Comparison of ENCODE assay signal across 33 cellular contexts in the genomic region with DNA sequence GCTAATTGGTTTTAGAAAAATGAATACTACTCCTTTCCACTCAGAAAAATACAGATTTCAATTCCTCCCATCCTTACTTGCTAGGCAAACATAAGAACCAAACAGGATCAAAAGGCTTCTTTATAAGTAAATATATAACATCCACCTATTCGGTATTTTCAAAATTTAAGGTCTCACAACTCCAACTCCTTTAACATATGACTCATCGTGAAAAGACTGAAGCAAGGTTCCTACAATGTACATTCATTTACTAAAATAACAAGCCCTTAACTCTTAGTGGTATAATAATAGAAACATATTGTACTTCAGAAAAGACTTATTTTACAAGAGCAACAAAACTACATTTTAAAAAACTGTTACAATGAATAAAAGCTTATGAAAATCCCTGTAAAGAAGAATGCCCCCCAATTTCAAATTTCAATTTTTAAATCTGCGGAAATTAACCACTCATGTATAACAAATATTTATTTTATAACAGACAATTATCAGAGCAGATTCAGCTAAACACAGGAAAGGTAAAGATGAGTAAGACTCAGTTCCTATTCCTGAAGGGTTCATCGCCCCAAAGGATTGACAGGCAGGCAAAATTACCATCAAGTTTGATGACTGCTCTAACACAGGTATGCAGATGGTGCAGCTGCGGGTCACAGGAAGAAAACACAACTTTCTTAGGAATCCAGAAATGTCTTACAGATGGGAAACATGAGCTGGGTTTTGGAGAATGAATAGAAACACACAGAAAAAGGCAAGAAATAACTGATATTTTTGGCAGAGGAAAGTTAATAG.
DNase-seq lines count a peak whose midpoint lies in the region; ATAC-seq, FAIRE-seq and TF ChIP-seq lines count a peak whose summit lies in the region.
"Had no signal": no experiment of that assay in that cellular context is flagged by ENCODE, and none has a peak within 500 bp of the region (broad histone marks: within the 10 kb centered on the region; RNA-seq: fewer than 3 reads in every experiment).

No MANE protein-coding gene starts in this region.

- no peak overlapping the region for H3K27ac ChIP-seq in astrocyte (ENCODE audit: low read depth, low read length)
- H3K27ac ChIP-seq: esophagus squamous epithelium, gastrocnemius medialis, hepatocyte, KMS-11, transverse colon had no signal

- peaks cover 24% of the 10 kb centered on the region for H3K4me1 Mint-ChIP-seq in astrocyte (ENCODE audit: low read depth, unreplicated experiment)
- peaks cover 21% of the 10 kb centered on the region for H3K4me1 Mint-ChIP-seq in osteocyte (ENCODE audit: unreplicated experiment)
- H3K4me1 Mint-ChIP-seq in activated naive CD8-positive, alpha-beta T cell treated with anti-CD3 and anti-CD28 coated beads, Interleukin-2, amount 50 U/mL, for 24 hours: peaks cover 3% of the 10 kb centered on the region

- no peak for FAIRE-seq in astrocyte (lab: Jason Lieb, UNC)
- FAIRE-seq: GM19239, HTR-8/SVneo had no signal

- H3K36me3 Mint-ChIP-seq in astrocyte (ENCODE audit: low read depth, unreplicated experiment) (no peaks in the 10 kb centered on the region), osteocyte (ENCODE audit: unreplicated experiment) (no peaks in the 10 kb centered on the region)
- no peaks in the 10 kb centered on the region for H3K36me3 Mint-ChIP-seq in activated naive CD8-positive, alpha-beta T cell treated with anti-CD3 and anti-CD28 coated beads, Interleukin-2, amount 50 U/mL, for 24 hours (ENCODE audit: low read depth)
- H3K36me3 Mint-ChIP-seq: activated naive CD8-positive, alpha-beta T cell; naive thymus-derived CD8-positive, alpha-beta T cell had no signal

- TF ChIP-seq CTCF in astrocyte (IDR thresholded peaks at IDR 0.05; ENCODE audit: insufficient read depth, low read depth, low read length): no peak
- TF ChIP-seq CTCF in osteocyte (IDR thresholded peaks at IDR 0.05): no peak

- H3K27me3 ChIP-seq in astrocyte (ENCODE audit: insufficient read depth, low read length): no peaks in the 10 kb centered on the region
- H3K27me3 ChIP-seq: esophagus squamous epithelium, gastrocnemius medialis, hepatocyte, transverse colon had no signal

- H3K4me3 Mint-ChIP-seq in astrocyte (ENCODE audit: unreplicated experiment): no peak overlapping the region
- no peak overlapping the region for H3K4me3 Mint-ChIP-seq in osteocyte (ENCODE audit: unreplicated experiment)
- no peak overlapping the region for H3K4me3 Mint-ChIP-seq in activated naive CD8-positive, alpha-beta T cell treated with anti-CD3 and anti-CD28 coated beads, Interleukin-2, amount 50 U/mL, for 24 hours
- H3K4me3 Mint-ChIP-seq: activated CD8-positive, alpha-beta T cell treated with anti-CD3 and anti-CD28 coated beads, Interleukin-2, amount 10 ng/mL, durations not matched to agents 7 days and 5 days; activated naive CD8-positive, alpha-beta T cell; naive thymus-derived CD8-positive, alpha-beta T cell; T-helper 1 cell treated with Interleukin-12 subunit alpha and Interleukin-12 subunit beta and Interleukin-4 antibody, amounts not matched to agents 30 μg/mL and 1 μg/mL, for 36 hours had no signal

- peak overlapping the region; percentile 2 for H3K4me2 ChIP-seq in astrocyte (ENCODE audit: low read length)
- H3K4me2 ChIP-seq: hepatocyte, KMS-11, SK-N-SH had no signal

- H3K9me3 Mint-ChIP-seq in astrocyte (ENCODE audit: unreplicated experiment) (no peaks in the 10 kb centered on the region), osteocyte (ENCODE audit: unreplicated experiment) (no peaks in the 10 kb centered on the region)
- H3K9me3 Mint-ChIP-seq in activated naive CD8-positive, alpha-beta T cell treated with anti-CD3 and anti-CD28 coated beads, Interleukin-2, amount 50 U/mL, for 24 hours: peaks cover 4% of the 10 kb centered on the region
- H3K9me3 Mint-ChIP-seq: T-helper 1 cell treated with Interleukin-12 subunit alpha and Interleukin-12 subunit beta and Interleukin-4 antibody, amounts not matched to agents 30 μg/mL and 1 μg/mL, for 36 hours had no signal

- H3K27me3 Mint-ChIP-seq in astrocyte (ENCODE audit: low read depth, unreplicated experiment) (no peaks in the 10 kb centered on the region), osteocyte (ENCODE audit: unreplicated experiment) (no peaks in the 10 kb centered on the region)
- H3K27me3 Mint-ChIP-seq in activated naive CD8-positive, alpha-beta T cell treated with anti-CD3 and anti-CD28 coated beads, Interleukin-2, amount 50 U/mL, for 24 hours: no peaks in the 10 kb centered on the region
- H3K27me3 Mint-ChIP-seq: activated naive CD8-positive, alpha-beta T cell had no signal

- H2AFZ ChIP-seq in astrocyte (ENCODE audit: low read depth, low read length): no peak overlapping the region
- H2AFZ ChIP-seq: hepatocyte had no signal

- peak overlapping the region; percentile 9 for H3K27ac Mint-ChIP-seq in astrocyte (ENCODE audit: unreplicated experiment)
- H3K27ac Mint-ChIP-seq in osteocyte (ENCODE audit: unreplicated experiment): peak overlapping the region; percentile 27
- no peak overlapping the region for H3K27ac Mint-ChIP-seq in activated naive CD8-positive, alpha-beta T cell treated with anti-CD3 and anti-CD28 coated beads, Interleukin-2, amount 50 U/mL, for 24 hours
- H3K27ac Mint-ChIP-seq: activated CD8-positive, alpha-beta T cell treated with anti-CD3 and anti-CD28 coated beads, Interleukin-2, amount 10 ng/mL, durations not matched to agents 7 days and 5 days; activated naive CD8-positive, alpha-beta T cell; naive thymus-derived CD8-positive, alpha-beta T cell; T-helper 1 cell treated with Interleukin-12 subunit alpha and Interleukin-12 subunit beta and Interleukin-4 antibody, amounts not matched to agents 30 μg/mL and 1 μg/mL, for 36 hours had no signal

- no peak overlapping the region for H3K9ac ChIP-seq in astrocyte (ENCODE audit: low read length)
- H3K9ac ChIP-seq: KMS-11, SK-N-SH had no signal

- H3K4me1 ChIP-seq in astrocyte (ENCODE audit: insufficient read depth, low read length): peaks cover under 1% of the 10 kb centered on the region
- H3K4me1 ChIP-seq: gastrocnemius medialis had no signal

- no peaks in the 10 kb centered on the region for H4K20me1 ChIP-seq in astrocyte (ENCODE audit: insufficient read depth, low read length)

- H3K79me2 ChIP-seq in astrocyte (ENCODE audit: insufficient read depth, low read length): no peaks in the 10 kb centered on the region

- no peak for ATAC-seq in GM18505 (IDR thresholded peaks at IDR 0.05; ENCODE audit: unreplicated experiment)
- no peak for ATAC-seq in activated naive CD8-positive, alpha-beta T cell treated with anti-CD3 and anti-CD28 coated beads, Interleukin-2, amount 50 U/mL, for 24 hours
- ATAC-seq: activated CD8-positive, alpha-beta T cell treated with anti-CD3 and anti-CD28 coated beads, Interleukin-2, amount 10 ng/mL, durations not matched to agents 7 days and 5 days; gastrocnemius medialis; left ventricle myocardium superior; naive thymus-derived CD8-positive, alpha-beta T cell had no signal

- peak; percentile 47 for DNase-seq in EH (ENCODE audit: low read depth)
- peak; percentile 35 for DNase-seq in astrocyte (ENCODE audit: low read depth)
- peak; percentile 54 for DNase-seq in iris pigment epithelial cell (ENCODE audit: low read depth)
- no peak for DNase-seq in osteocyte (ENCODE audit: extremely low spot score, unreplicated experiment)
- DNase-seq in activated naive CD8-positive, alpha-beta T cell treated with anti-CD3 and anti-CD28 coated beads, Interleukin-2, amount 50 U/mL, for 24 hours: no peak
- DNase-seq in anterior cingulate cortex (lab: John Stamatoyannopoulos, UW): no peak
- no peak for DNase-seq in NCI-H2081 (lab: John Stamatoyannopoulos, UW)
- DNase-seq: activated CD4-positive, CD25-positive, alpha-beta regulatory T cell treated with anti-CD3 and anti-CD28 coated beads, Interleukin-2, amount 50 U/mL, for 72 hours; activated CD8-positive, alpha-beta T cell treated with anti-CD3 and anti-CD28 coated beads, Interleukin-2, amount 10 ng/mL, durations not matched to agents 7 days and 5 days; COR-L47; effector memory CD4-positive, alpha-beta T cell; esophagus squamous epithelium; gastrocnemius medialis; GDM1; HCEC 1CT; left ventricle myocardium superior; midbrain; MV-4-11; naive thymus-derived CD8-positive, alpha-beta T cell; NCI-H146; NCI-H446; NCI-H82; retina; SK-N-SH; stimulated activated CD4-positive, alpha-beta T cell treated with anti-CD3 and anti-CD28 coated beads, Interleukin-2, amount 100 ng/mL, for 24 hours; transverse colon had no signal

- H3K4me3 ChIP-seq in astrocyte (ENCODE audit: insufficient read depth, low read depth, low read length): no peak overlapping the region
- H3K4me3 ChIP-seq: esophagus squamous epithelium, gastrocnemius medialis, hepatocyte, transverse colon had no signal

- no peaks in the 10 kb centered on the region for H3K36me3 ChIP-seq in astrocyte (ENCODE audit: insufficient read depth, low read length)
- H3K36me3 ChIP-seq: gastrocnemius medialis, transverse colon had no signal

- no peaks in the 10 kb centered on the region for H3K9me3 ChIP-seq in astrocyte (ENCODE audit: insufficient read depth, low read depth, low read length)
- H3K9me3 ChIP-seq: esophagus squamous epithelium, gastrocnemius medialis, SK-N-SH, transverse colon had no signal

- TF ChIP-seq POLR2A in GM18505 (IDR thresholded peaks at IDR 0.05; ENCODE audit: borderline replicate concordance, extremely low read depth, insufficient read depth, insufficient read length): no peak

Comparison
In these comparisons a context has a peak if more than half of its experiments do, and no peak if none do; other contexts are left out.
1. DNase-seq: peak in EH (single experiment), astrocyte (single experiment) and iris pigment epithelial cell (single experiment); none in osteocyte (single experiment), activated naive CD8-positive, alpha-beta T cell treated with anti-CD3 and anti-CD28 coated beads, Interleukin-2, amount 50 U/mL, for 24 hours (single experiment), anterior cingulate cortex (0 of 58) and NCI-H2081 (0 of 2).